Comparison of ENCODE assay signal across 15 cellular contexts in the genomic region with DNA sequence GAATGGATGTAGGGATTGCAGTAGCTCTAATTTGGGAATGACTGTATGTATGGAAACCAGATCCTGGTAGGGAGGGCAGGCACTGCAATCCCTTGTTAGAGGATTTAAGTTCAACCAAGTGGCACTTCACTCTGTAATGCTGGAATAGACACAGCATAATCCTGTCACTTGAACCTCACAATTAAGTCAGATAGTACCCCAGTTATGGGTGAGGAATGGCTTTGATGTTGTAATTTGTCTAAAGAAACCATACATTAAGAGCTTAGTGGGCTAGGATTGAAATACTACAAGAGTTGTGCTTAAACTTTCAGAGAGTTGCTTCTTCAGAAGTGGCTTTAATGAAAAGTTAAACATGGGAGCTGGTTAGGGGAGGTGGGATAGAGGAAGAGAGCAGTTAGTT. TPM values are rescaled to one million over a fixed set of nuclear protein-coding genes. Genes with fewer than 3 reads are reported as not detected.
DNase-seq lines count a peak whose midpoint lies in the region; ATAC-seq and TF ChIP-seq lines count a peak whose summit lies in the region.
"Had no signal": no experiment of that assay in that cellular context is flagged by ENCODE, and none has a peak within 500 bp of the region (broad histone marks: within the 10 kb centered on the region; RNA-seq: fewer than 3 reads in every experiment).

No MANE protein-coding gene starts in this region.

- CTCF ChIA-PET in CD4-positive, alpha-beta T cell (lab: Charles Lee) = interaction anchor here (0.6 to 2.3 kb wide), 3 partner anchors 55 to 189 kb away, joined by 5 to 6 read pairs (median 5); no protein-coding TSS in a partner anchor
- CTCF ChIA-PET in HEK293 (lab: Yijun Ruan, JAX) = interaction anchor here (0.7 to 1.2 kb wide), 2 partner anchors 8 to 60 kb away, joined by 3 read pairs; no protein-coding TSS in a partner anchor

- POLR2A ChIA-PET in CD4-positive, alpha-beta T cell (lab: Charles Lee) = interaction anchor here (1.3 kb wide), 1 partner anchor 9 kb away, joined by 3 read pairs; the partner anchor contains the start of gene RAB7A
- POLR2A ChIA-PET in HEK293 (lab: Yijun Ruan, JAX) = no interaction called here

- no peak for DNase-seq in CD4-positive, alpha-beta T cell
- no peak for DNase-seq in activated naive CD8-positive, alpha-beta T cell treated with anti-CD3 and anti-CD28 coated beads, Interleukin-2, amount 50 U/mL, for 24 hours
- DNase-seq in neural progenitor cell (ENCODE audit: low spot score) (no peak), cortex of kidney (lab: John Stamatoyannopoulos, UW) (no peak)
- DNase-seq: activated CD8-positive, alpha-beta memory T cell treated with anti-CD3 and anti-CD28 coated beads, Interleukin-2, amount 50 U/mL, for 4 hours; COR-L47; GDM1; NCI-H1436; NCI-H526 treated with DMSO at 0.1 percent for 48 hours; pancreas; Peyer's patch; spleen had no signal

- no peaks in the 10 kb centered on the region for H3K9me3 ChIP-seq in CD4-positive, alpha-beta T cell (ENCODE audit: control insufficient read depth, low read length)
- H3K9me3 ChIP-seq in HEK293 (ENCODE audit: control insufficient read depth, insufficient read depth, low read depth, low read length) (no peaks in the 10 kb centered on the region), neural progenitor cell (ENCODE audit: low read depth) (no peaks in the 10 kb centered on the region)
- H3K9me3 ChIP-seq: pancreas, Peyer's patch, spleen had no signal

- H3K36me3 Mint-ChIP-seq in CD4-positive, alpha-beta T cell (ENCODE audit: low read depth) = peaks cover 54% of the 10 kb centered on the region
- peaks cover 45% of the 10 kb centered on the region for H3K36me3 Mint-ChIP-seq in activated naive CD8-positive, alpha-beta T cell treated with anti-CD3 and anti-CD28 coated beads, Interleukin-2, amount 50 U/mL, for 24 hours (ENCODE audit: low read depth)
- H3K36me3 Mint-ChIP-seq in neural progenitor cell = peaks cover 47% of the 10 kb centered on the region

- ATAC-seq in CD4-positive, alpha-beta T cell (ENCODE audit: poor library complexity) = no peak
- no peak for ATAC-seq in activated naive CD8-positive, alpha-beta T cell treated with anti-CD3 and anti-CD28 coated beads, Interleukin-2, amount 50 U/mL, for 24 hours
- ATAC-seq in HG03469 (IDR thresholded peaks at IDR 0.05; ENCODE audit: unreplicated experiment) (no peak), HG03097 (IDR thresholded peaks at IDR 0.05; ENCODE audit: low FRiP score, unreplicated experiment) (no peak)
- ATAC-seq: pancreas had no signal

- H3K27ac ChIP-seq in CD4-positive, alpha-beta T cell (ENCODE audit: low read depth, low read length) = no peak overlapping the region
- H3K27ac ChIP-seq in HEK293 (ENCODE audit: extremely low read depth, low read depth, low read length) = no peak overlapping the region
- no peak overlapping the region for H3K27ac ChIP-seq in neural progenitor cell
- H3K27ac ChIP-seq: pancreas, Peyer's patch had no signal

- peaks cover 100% of the 10 kb centered on the region for H3K79me2 ChIP-seq in neural progenitor cell (ENCODE audit: low read depth)

- no peak overlapping the region for H3K9ac ChIP-seq in neural progenitor cell

- H3K4me3 ChIP-seq in HEK293 (ENCODE audit: low read depth, low read length) (no peak overlapping the region), neural progenitor cell (no peak overlapping the region)
- H3K4me3 ChIP-seq: pancreas, Peyer's patch, spleen had no signal

- H3K27me3 Mint-ChIP-seq in CD4-positive, alpha-beta T cell = no peaks in the 10 kb centered on the region
- H3K27me3 Mint-ChIP-seq in activated naive CD8-positive, alpha-beta T cell treated with anti-CD3 and anti-CD28 coated beads, Interleukin-2, amount 50 U/mL, for 24 hours = no peaks in the 10 kb centered on the region
- no peaks in the 10 kb centered on the region for H3K27me3 Mint-ChIP-seq in neural progenitor cell (ENCODE audit: insufficient read depth, low read depth)

- H3K36me3 ChIP-seq in HEK293 (ENCODE audit: control insufficient read depth in 2 of 2, insufficient read depth in 1 of 2, low read length in 2 of 2) (peaks cover 0 to 20% of the 10 kb centered on the region in 2 experiments; a peak in 2 of 3 replicates), neural progenitor cell (no peaks in the 10 kb centered on the region)
- H3K36me3 ChIP-seq: pancreas, Peyer's patch had no signal

- TF ChIP-seq CTCF in CD4-positive, alpha-beta T cell (IDR thresholded peaks at IDR 0.05) = no peak
- no peak for TF ChIP-seq CTCF in HEK293 (tag by site-specific recombination; IDR thresholded peaks at IDR 0.05)
- no peak for TF ChIP-seq CTCF in neural progenitor cell (IDR thresholded peaks at IDR 0.05)

- H3F3A ChIP-seq in neural progenitor cell (ENCODE audit: low read depth) = no peaks in the 10 kb centered on the region

- peaks cover 69% of the 10 kb centered on the region for H3K4me1 Mint-ChIP-seq in CD4-positive, alpha-beta T cell (ENCODE audit: low read depth)
- H3K4me1 Mint-ChIP-seq in activated naive CD8-positive, alpha-beta T cell treated with anti-CD3 and anti-CD28 coated beads, Interleukin-2, amount 50 U/mL, for 24 hours = peaks cover 69% of the 10 kb centered on the region
- peaks cover 8% of the 10 kb centered on the region for H3K4me1 Mint-ChIP-seq in neural progenitor cell

- H3K27me3 ChIP-seq in CD4-positive, alpha-beta T cell (ENCODE audit: control insufficient read depth, insufficient read depth, low read length) = no peaks in the 10 kb centered on the region
- H3K27me3 ChIP-seq in neural progenitor cell = no peaks in the 10 kb centered on the region
- H3K27me3 ChIP-seq: pancreas, Peyer's patch, spleen had no signal

- H3K4me1 ChIP-seq in HEK293 (ENCODE audit: control insufficient read depth, insufficient read depth, low read length) = no peaks in the 10 kb centered on the region
- H3K4me1 ChIP-seq in neural progenitor cell = peaks cover 7% of the 10 kb centered on the region

- no peak overlapping the region for H2AFZ ChIP-seq in neural progenitor cell (replicated peaks)

- peak overlapping the region; percentile 47 for H3K27ac Mint-ChIP-seq in CD4-positive, alpha-beta T cell
- H3K27ac Mint-ChIP-seq in activated naive CD8-positive, alpha-beta T cell treated with anti-CD3 and anti-CD28 coated beads, Interleukin-2, amount 50 U/mL, for 24 hours = peak overlapping the region; percentile 35
- no peak overlapping the region for H3K27ac Mint-ChIP-seq in neural progenitor cell

- intact Hi-C loops in CD4-positive, alpha-beta T cell (cut with DNase I, micrococcal nuclease) = no loop called here

- H4K20me1 ChIP-seq in neural progenitor cell (ENCODE audit: low read depth) = peaks cover 72% of the 10 kb centered on the region

- H3K9me3 Mint-ChIP-seq in CD4-positive, alpha-beta T cell = no peaks in the 10 kb centered on the region
- H3K9me3 Mint-ChIP-seq in activated naive CD8-positive, alpha-beta T cell treated with anti-CD3 and anti-CD28 coated beads, Interleukin-2, amount 50 U/mL, for 24 hours = no peaks in the 10 kb centered on the region
- H3K9me3 Mint-ChIP-seq in neural progenitor cell = peaks cover 15% of the 10 kb centered on the region

- peak overlapping the region; percentile 2 for H3K4me2 ChIP-seq in neural progenitor cell

- peak overlapping the region; percentile 28 for H3K4me3 Mint-ChIP-seq in CD4-positive, alpha-beta T cell
- H3K4me3 Mint-ChIP-seq in activated naive CD8-positive, alpha-beta T cell treated with anti-CD3 and anti-CD28 coated beads, Interleukin-2, amount 50 U/mL, for 24 hours = no peak overlapping the region
- no peak overlapping the region for H3K4me3 Mint-ChIP-seq in neural progenitor cell

TF ChIP-seq in HEK293, 187 proteins besides CTCF, POLR2A, EP300 and RAD21:
- no peak for TF ChIP-seq SP2 (tag by site-specific recombination; IDR thresholded peaks at IDR 0.05)
- TF ChIP-seq ZNF658 (tag by site-specific recombination; IDR thresholded peaks at IDR 0.05) = no peak
- no peak for TF ChIP-seq KLF16 (tag by site-specific recombination; IDR thresholded peaks at IDR 0.05)
- TF ChIP-seq SP7 (tag by site-specific recombination; IDR thresholded peaks at IDR 0.05) = peak; percentile 100

RNA-seq across cellular contexts. Expression of gene RAB7A, which starts 9.3 kb away (rescaled TPM):
- 100 to 1,000 TPM; 113 to 121 TPM for total RNA-seq in CD4-positive, alpha-beta T cell
- 47.5 and 51.2 TPM in 2 replicates for total RNA-seq in neural progenitor cell (ENCODE audit: low replicate concordance)
